8 cellular contexts compared by ENCODE assay signal in the genomic region with DNA sequence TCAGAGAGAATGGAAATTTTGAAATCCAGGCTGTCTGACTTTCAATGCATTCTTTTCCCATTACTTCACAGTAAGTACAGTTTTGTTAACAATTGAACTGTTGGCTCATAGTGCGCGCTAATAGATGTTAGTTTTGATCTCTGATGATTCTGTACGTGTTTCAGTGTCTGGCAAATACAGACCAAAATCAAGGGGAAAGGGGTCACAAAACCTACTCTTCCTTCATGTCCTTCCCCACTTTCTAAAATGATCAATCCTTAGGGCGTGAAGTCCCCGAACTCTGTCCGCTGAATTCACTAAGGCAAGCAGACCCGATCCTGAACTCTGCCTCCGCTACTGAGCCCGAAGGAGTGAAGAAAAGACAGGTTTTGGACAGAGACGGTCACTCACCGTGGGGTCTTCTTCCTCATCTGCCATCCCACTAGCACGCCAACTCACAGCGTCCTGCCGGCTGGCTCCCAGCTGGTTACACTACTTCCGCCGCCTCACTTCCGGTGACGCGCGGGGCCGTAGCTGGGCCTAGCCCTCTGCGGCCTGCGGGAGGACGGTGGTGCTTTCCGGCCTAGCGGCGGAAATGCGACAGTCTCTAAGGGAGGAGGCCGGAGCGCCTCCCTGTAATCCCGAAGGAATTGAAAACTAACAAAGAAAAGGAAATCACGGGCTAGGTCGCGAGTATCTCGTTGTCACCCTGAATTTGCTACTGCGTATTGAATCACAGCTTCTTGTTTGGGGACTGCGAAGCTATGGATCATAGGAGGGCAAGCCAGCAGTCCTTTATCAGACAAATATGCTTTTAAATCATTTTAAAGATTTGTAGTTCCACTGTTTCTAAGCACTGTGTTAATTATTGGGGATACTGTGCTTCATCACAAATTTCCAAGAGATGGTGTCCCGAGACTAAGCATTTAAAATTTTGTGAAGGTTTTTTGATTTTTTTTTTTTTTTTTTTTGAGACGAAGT. TPM values are rescaled to one million over a fixed set of nuclear protein-coding genes. Genes with fewer than 3 reads are reported as not detected.
A peak's percentile ranks its signal among the peaks of the same experiment; 100 is the strongest.
DNase-seq lines count a peak whose midpoint lies in the region; ATAC-seq and TF ChIP-seq lines count a peak whose summit lies in the region.

Gene TAF13, minus strand, starts transcription at position 473 of the 960 bp plus-strand sequence. Its CDS starts 56 bp downstream, at position 417.

- in situ Hi-C loops in KBM-7 (cut with MboI; ENCODE audit: low pct_unique_long_range_greater_than_20kb, low sequenced_read_pairs), result no loop called here

- H3K4me1 ChIP-seq in Peyer's patch (peaks cover 0 to 9% (median 0%) of the 10 kb centered on the region in 4 donors), muscle layer of duodenum (ENCODE audit: control insufficient read depth in 1 of 2, insufficient read depth in 2 of 2, low read length in 2 of 2) (peaks cover 0 to 13% of the 10 kb centered on the region in 2 donors)

- peak within 1 kb of the TSS; percentile 82 to 95 (median 91) for H3K27ac ChIP-seq in Peyer's patch
- H3K27ac ChIP-seq in muscle layer of duodenum (ENCODE audit: low read length), result peak within 1 kb of the TSS; percentile 98

- H3K36me3 ChIP-seq in Peyer's patch (peaks cover 0 to 6% (median 0%) of the 10 kb centered on the region in 3 donors), muscle layer of duodenum (ENCODE audit: control insufficient read depth in 1 of 2, insufficient read depth in 2 of 2, low read length in 2 of 2) (peaks cover 0 to 5% of the 10 kb centered on the region in 2 donors)

- H3K27me3 ChIP-seq in Peyer's patch (no peaks in the 10 kb centered on the region), muscle layer of duodenum (ENCODE audit: low read depth, low read length) (no peaks in the 10 kb centered on the region)

- H3K9me3 ChIP-seq in Peyer's patch (no peaks in the 10 kb centered on the region), muscle layer of duodenum (ENCODE audit: control insufficient read depth in 1 of 2, low read length in 2 of 2) (no peaks in the 10 kb centered on the region)

- TF ChIP-seq CTCF in Peyer's patch (IDR thresholded peaks at IDR 0.05), result peak in 4 of 6 experiments; percentile 24 to 64 (median 60)

- ATAC-seq in GM21717 (IDR thresholded peaks at IDR 0.05; ENCODE audit: unreplicated experiment) (peak; percentile 99), esophagus mucosa (peak; percentile 100)

- H3K4me3 ChIP-seq in Peyer's patch (peak within 1 kb of the TSS; percentile 62 to 85 (median 70)), muscle layer of duodenum (ENCODE audit: low read depth in 1 of 2, low read length in 2 of 2) (peak within 1 kb of the TSS; percentile 85 to 99)

- TF ChIP-seq POLR2A in Peyer's patch (IDR thresholded peaks at IDR 0.05), result peak; percentile 87 to 91

- peak; percentile 94 for DNase-seq in DMS79 (lab: John Stamatoyannopoulos, UW)
- DNase-seq in KBM-7, result peak; percentile 92
- peak; percentile 93 to 97 (median 95) for DNase-seq in Peyer's patch
- peak; percentile 91 to 92 for DNase-seq in activated T-cell treated with anti-CD3 and anti-CD28 coated beads, Interleukin-2, amount 50 U/mL, for 48 hours
- DNase-seq in stimulated activated CD8-positive, alpha-beta memory T cell treated with anti-CD3 and anti-CD28 coated beads, Interleukin-7, amount 100 ng/mL, for 4 hours (ENCODE audit: low read depth in 2 of 2), result peak; percentile 69 to 85

RNA-seq across cellular contexts. Expression of gene TAF13, which starts in this region (rescaled TPM):
- total RNA-seq in Peyer's patch (10 to 100 TPM; 21.2 to 39.6 (median 22.8) TPM), esophagus mucosa (47.7 TPM)

Comparison
In these comparisons a context has a peak if more than half of its experiments do, and no peak if none do; other contexts are left out.
1. Peak in every context shown above with its lines: DNase-seq, ATAC-seq, H3K4me3 ChIP-seq and H3K27ac ChIP-seq.